ENCODE assay signal across 9 cellular contexts in the genomic region with DNA sequence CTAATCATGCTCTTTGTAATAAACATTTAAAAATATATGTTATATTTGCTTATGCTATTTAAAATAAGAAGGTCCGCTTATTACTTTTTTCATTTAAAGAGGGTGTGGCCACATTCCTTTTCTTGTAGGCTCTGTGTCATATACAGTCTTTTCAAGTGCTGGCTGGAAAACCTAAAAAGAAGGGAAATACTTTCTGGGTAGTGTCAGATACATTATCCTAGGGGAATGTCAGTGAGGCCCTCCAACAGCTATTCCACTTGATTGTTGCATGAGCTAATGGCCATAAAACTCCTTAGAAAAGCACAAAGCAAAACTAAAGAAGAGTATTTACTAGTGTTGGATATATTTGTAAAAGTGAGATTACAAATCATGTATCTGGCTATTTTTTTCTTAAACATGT. TPM values are rescaled to one million over a fixed set of nuclear protein-coding genes. Genes with fewer than 3 reads are reported as not detected.
A peak's percentile ranks its signal among the peaks of the same experiment; 100 is the strongest.
DNase-seq lines count a peak whose midpoint lies in the region; ATAC-seq and TF ChIP-seq lines count a peak whose summit lies in the region.
"Had no signal": no experiment of that assay in that cellular context is flagged by ENCODE, and none has a peak within 500 bp of the region (broad histone marks: within the 10 kb centered on the region; RNA-seq: fewer than 3 reads in every experiment).

No MANE protein-coding gene starts in this region.

- 0% methylated on average over 1 of the region's 1 CpG for WGBS in SK-N-SH (ENCODE audit: low lambda C conversion rate)
- WGBS in psoas muscle, 3 donors: 35 to 56% (median 45%) methylated on average over 1 of the region's 1 CpG

- H3K4me2 ChIP-seq in SK-N-SH: peak overlapping the region; percentile 87
- H3K4me2 ChIP-seq in fibroblast of lung (ENCODE audit: extremely low read depth, insufficient read depth, low read length): peak overlapping the region; percentile 40

- DNase-seq in SK-N-SH: no peak
- DNase-seq in fibroblast of lung (ENCODE audit: low read depth in 2 of 2): peak; percentile 54 to 82
- no peak for DNase-seq in psoas muscle
- DNase-seq in DMS 273 (lab: John Stamatoyannopoulos, UW; ENCODE audit: unreplicated experiment): no peak
- no peak for DNase-seq in inferior parietal cortex (ENCODE audit: extremely low spot score)
- DNase-seq in NCI-H524 treated with DMSO at 0.1 percent for 48 hours (lab: John Stamatoyannopoulos, UW): no peak
- DNase-seq in hepatic stellate cell (ENCODE audit: low spot score): no peak
- DNase-seq: activated B cell treated with CpG ODN at 0.5 μM for 24 hours had no signal

- TF ChIP-seq CTCF in SK-N-SH (IDR thresholded peaks at IDR 0.05) (no peak), fibroblast of lung (conservative IDR thresholded peaks at IDR 0.05 in 1 of 2, IDR thresholded peaks at IDR 0.05 in 1 of 2; ENCODE audit: low read depth in 1 of 2, low read length in 2 of 2) (no peak), psoas muscle (IDR thresholded peaks at IDR 0.05) (no peak)

- no peak overlapping the region for H2AFZ ChIP-seq in SK-N-SH (ENCODE audit: low read depth)
- H2AFZ ChIP-seq in fibroblast of lung (ENCODE audit: low read length): no peak overlapping the region

- intact Hi-C loops in psoas muscle (cut with DNase I): no loop called here

- H3K9me3 ChIP-seq in ES-I3 (ENCODE audit: control insufficient read depth, insufficient read depth, low read length) (no peaks in the 10 kb centered on the region), SK-N-SH (no peaks in the 10 kb centered on the region), fibroblast of lung (ENCODE audit: control insufficient read depth, insufficient read depth, low read depth, low read length) (no peaks in the 10 kb centered on the region), psoas muscle (no peaks in the 10 kb centered on the region)

- H3K4me3 ChIP-seq in SK-N-SH (ENCODE audit: low read depth in 2 of 2, low read length in 1 of 2) (peak overlapping the region; percentile 48 to 71; a peak in 3 of 4 replicates), fibroblast of lung (replicated peaks in 1 of 4; ENCODE audit: control extremely low read depth in 1 of 4, insufficient read depth in 1 of 4, low read depth in 3 of 4, low read length in 4 of 4) (peak overlapping the region; percentile 79 to 96 (median 82)), psoas muscle (peak overlapping the region; percentile 65)

- H3K36me3 ChIP-seq in ES-I3 (ENCODE audit: insufficient read depth, low read length) (no peaks in the 10 kb centered on the region), SK-N-SH (replicated peaks in 1 of 2; ENCODE audit: control insufficient read depth in 1 of 2, insufficient read depth in 2 of 2, low read length in 1 of 2) (peaks cover 2 to 37% of the 10 kb centered on the region in 2 experiments), fibroblast of lung (ENCODE audit: control insufficient read depth, insufficient read depth, low read length) (peaks cover 3% of the 10 kb centered on the region), psoas muscle (ENCODE audit: insufficient read depth in 1 of 2, low read depth in 1 of 2) (no peaks in the 10 kb centered on the region)

- H4K20me1 ChIP-seq in SK-N-SH (ENCODE audit: insufficient read depth) (peaks cover 48% of the 10 kb centered on the region), fibroblast of lung (ENCODE audit: control insufficient read depth, extremely low read depth, insufficient read depth, low read length) (peaks cover 7% of the 10 kb centered on the region)

- H3K4me1 ChIP-seq in ES-I3 (ENCODE audit: insufficient read depth, low read length) (peaks cover 47% of the 10 kb centered on the region), SK-N-SH (ENCODE audit: control insufficient read depth in 1 of 2, insufficient read depth in 2 of 2, low read depth in 1 of 2, low read length in 1 of 2) (peaks cover 0 to 39% of the 10 kb centered on the region in 2 experiments; a peak in 2 of 4 replicates), fibroblast of lung (ENCODE audit: control insufficient read depth, extremely low read depth, insufficient read depth, low read length) (peaks cover 17% of the 10 kb centered on the region), psoas muscle (peaks cover 17% of the 10 kb centered on the region)

- POLR2A ChIA-PET in SK-N-SH (lab: Yijun Ruan, JAX): no interaction called here

- H3F3A ChIP-seq in SK-N-SH (replicated peaks; ENCODE audit: insufficient read depth): peaks cover 58% of the 10 kb centered on the region

- no peak for TF ChIP-seq RAD21 in SK-N-SH (IDR thresholded peaks at IDR 0.05; ENCODE audit: low read length)

- peak overlapping the region; percentile 53 to 95; a peak in 3 of 4 replicates for H3K27ac ChIP-seq in SK-N-SH (ENCODE audit: low read depth in 2 of 2, low read length in 1 of 2)
- H3K27ac ChIP-seq in fibroblast of lung (ENCODE audit: insufficient read depth, low read length): peak overlapping the region; percentile 90
- peak overlapping the region; percentile 58 for H3K27ac ChIP-seq in psoas muscle

- H3K9ac ChIP-seq in ES-I3 (ENCODE audit: low read depth, low read length) (peak overlapping the region; percentile 67), SK-N-SH (peak overlapping the region; percentile 98), fibroblast of lung (ENCODE audit: insufficient read depth, low read length) (peak overlapping the region; percentile 72)

- CTCF ChIA-PET in SK-N-SH (lab: Yijun Ruan, JAX): no interaction called here

- peaks cover 72% of the 10 kb centered on the region for H3K79me2 ChIP-seq in SK-N-SH (ENCODE audit: insufficient read depth)
- peaks cover 62% of the 10 kb centered on the region for H3K79me2 ChIP-seq in fibroblast of lung (ENCODE audit: control insufficient read depth, insufficient read depth, low read length)

- H3K27me3 ChIP-seq in SK-N-SH (ENCODE audit: insufficient read depth): no peaks in the 10 kb centered on the region
- no peaks in the 10 kb centered on the region for H3K27me3 ChIP-seq in fibroblast of lung (ENCODE audit: control insufficient read depth, insufficient read depth, low read length)
- H3K27me3 ChIP-seq in psoas muscle (ENCODE audit: insufficient read depth in 3 of 3, low read length in 2 of 3): no peaks in the 10 kb centered on the region

- peak in 1 of 2 experiments; percentile 64; a peak in 1 of 4 replicates for TF ChIP-seq EP300 in SK-N-SH (IDR thresholded peaks at IDR 0.05; ENCODE audit: borderline replicate concordance in 1 of 2, low read depth in 1 of 2, low read length in 1 of 2)

- no peaks in the 10 kb centered on the region for H3K9me2 ChIP-seq in SK-N-SH

- no peak for ATAC-seq in psoas muscle

TF ChIP-seq in SK-N-SH, 30 proteins besides CTCF, POLR2A, EP300 and RAD21 (continues in another document):
- TF ChIP-seq JUND (IDR thresholded peaks at IDR 0.05) (peak; percentile 7; the same call in 1 of the 2 replicates), RXRA (IDR thresholded peaks at IDR 0.05; ENCODE audit: borderline replicate concordance, low read depth) (no peak), EZH2phosphoT487 (IDR thresholded peaks at IDR 0.05; ENCODE audit: borderline replicate concordance, low read depth) (no peak), FOXM1 (IDR thresholded peaks at IDR 0.05; ENCODE audit: low read depth) (no peak), GABPA (IDR thresholded peaks at IDR 0.05; ENCODE audit: low read depth) (no peak), FOSL2 (IDR thresholded peaks at IDR 0.05; ENCODE audit: borderline replicate concordance, low read depth) (peak; percentile 49; the same call in 1 of the 2 replicates), POLR2AphosphoS5 (IDR thresholded peaks at IDR 0.05; ENCODE audit: low read depth, low read length) (peak; percentile 56; the same call in 1 of the 2 replicates), USF1 (IDR thresholded peaks at IDR 0.05; ENCODE audit: borderline replicate concordance, low read depth) (no peak), GATA2 (CRISPR knock-in tag; IDR thresholded peaks at IDR 0.05) (no peak), FOXJ3 (CRISPR knock-in tag; IDR thresholded peaks at IDR 0.05) (no peak), CHD2 (IDR thresholded peaks at IDR 0.05; ENCODE audit: low read length, partially characterized antibody) (no peak), MEF2A (IDR thresholded peaks at IDR 0.05; ENCODE audit: borderline replicate concordance, low read depth) (0 out of 2 replicates have a peak, but pooled peaks have one; percentile 7), TEAD4 (IDR thresholded peaks at IDR 0.05; ENCODE audit: borderline replicate concordance, insufficient read depth) (no peak), NRF1 (IDR thresholded peaks at IDR 0.05; ENCODE audit: low read depth, low read length) (no peak)

RNA-seq across cellular contexts. Expression of gene ANXA1, which starts 0.8 kb away (rescaled TPM):
- polyA plus RNA-seq in SK-N-SH (2012; rRNA removed): 443 and 608 TPM in 2 replicates
- polyA plus RNA-seq in SK-N-SH (2012; cell fraction: cytosol; rRNA removed): 640 and 748 TPM in 2 replicates
- 216 and 495 TPM in 2 replicates for polyA plus RNA-seq in SK-N-SH (2012; cell fraction: nucleus; rRNA removed)
- total RNA-seq in fibroblast of lung: 578 and 966 TPM in 2 replicates
- polyA plus RNA-seq in fibroblast of lung: 817 and 860 TPM in 2 replicates
- polyA plus RNA-seq in fibroblast of lung (2012): 500 and 603 TPM in 2 replicates
- polyA minus RNA-seq in fibroblast of lung (ENCODE audit: low replicate concordance): 42.9 and 82.4 TPM in 2 replicates
- 10 to 100 TPM; 20.7 to 29.5 (median 25.6) TPM for total RNA-seq in psoas muscle
- polyA plus RNA-seq in psoas muscle: 10 to 100 TPM; 23.9 to 60.8 (median 33.8) TPM

Comparison
In these comparisons a context has a peak if more than half of its experiments do, and no peak if none do; other contexts are left out.
1. DNase-seq: peak in fibroblast of lung (2 of 2); none in SK-N-SH (single experiment), psoas muscle (0 of 2), DMS 273 (single experiment), inferior parietal cortex (single experiment), NCI-H524 treated with DMSO at 0.1 percent for 48 hours (single experiment) and hepatic stellate cell (single experiment).
2. Peak in every context shown above with its lines, with median percentiles within 50 percentile points of each other: H3K9ac ChIP-seq, H3K27ac ChIP-seq and H3K4me3 ChIP-seq.